13 cellular contexts compared by ENCODE assay signal in genomic region chr19:10820173-10820572, GRCh38. TPM values are rescaled to one million over a fixed set of nuclear protein-coding genes. Genes with fewer than 3 reads are reported as not detected.
DNase-seq lines count a peak whose midpoint lies in the region; ATAC-seq and TF ChIP-seq lines count a peak whose summit lies in the region.
"Had no signal": no experiment of that assay in that cellular context is flagged by ENCODE, and none has a peak within 500 bp of the region (broad histone marks: within the 10 kb centered on the region; RNA-seq: fewer than 3 reads in every experiment).

No MANE protein-coding gene starts in this region.

- peak; percentile 50 for TF ChIP-seq CTCF in OCI-LY1 (IDR thresholded peaks at IDR 0.05; ENCODE audit: low read length)
- peak; percentile 68 for TF ChIP-seq CTCF in endodermal cell (conservative IDR thresholded peaks at IDR 0.05)
- peak; percentile 10 for TF ChIP-seq CTCF in psoas muscle (IDR thresholded peaks at IDR 0.05)

- no peaks in the 10 kb centered on the region for H3K27me3 ChIP-seq in OCI-LY1 (ENCODE audit: insufficient read depth, low read length)
- H3K27me3 ChIP-seq in endodermal cell (ENCODE audit: control insufficient read depth, insufficient read depth, low read length, poor library complexity, severe bottlenecking), result no peaks in the 10 kb centered on the region
- no peaks in the 10 kb centered on the region for H3K27me3 ChIP-seq in psoas muscle (ENCODE audit: insufficient read depth in 3 of 3, low read length in 2 of 3)
- H3K27me3 ChIP-seq: upper lobe of left lung had no signal

- H3F3A ChIP-seq in OCI-LY1 (ENCODE audit: insufficient read depth, low read length), result no peaks in the 10 kb centered on the region

- no peak overlapping the region for H3K4me2 ChIP-seq in OCI-LY1 (ENCODE audit: low read length)

- in situ Hi-C loops in G401 (cut with HindIII; ENCODE audit: low sequenced_read_pairs), result no loop called here

- WGBS in endodermal cell (ENCODE audit: insufficient coverage in 1 of 2, insufficient read length in 1 of 2), 2 experiments, result 82 to 96% methylated on average over 7 of the region's 7 CpGs
- WGBS in psoas muscle, 3 donors, result 81 to 89% (median 87%) methylated on average over 7 of the region's 7 CpGs

- H3K4me3 ChIP-seq in OCI-LY1 (ENCODE audit: low read depth, low read length, poor library complexity, severe bottlenecking) (no peak overlapping the region), endodermal cell (ENCODE audit: low read length) (no peak overlapping the region), psoas muscle (no peak overlapping the region)
- H3K4me3 ChIP-seq: SK-N-MC, upper lobe of left lung had no signal

- no peaks in the 10 kb centered on the region for H3K27me3 Mint-ChIP-seq in T-helper 2 cell treated with Interferon-gamma antibody and Interleukin-4, amounts not matched to agents 5 μg/mL and 100 μg/mL, for 36 hours (ENCODE audit: low read depth)
- no peaks in the 10 kb centered on the region for H3K27me3 Mint-ChIP-seq in endodermal cell (ENCODE audit: insufficient read depth)

- intact Hi-C loops in psoas muscle (cut with DNase I), result no loop called here

- no peaks in the 10 kb centered on the region for H4K20me1 ChIP-seq in OCI-LY1 (ENCODE audit: insufficient read depth, low read length)

- H3K9me2 ChIP-seq in OCI-LY1 (ENCODE audit: low read depth, low read length), result no peaks in the 10 kb centered on the region

- DNase-seq in T-helper 2 cell treated with Interferon-gamma antibody and Interleukin-4, amounts not matched to agents 5 μg/mL and 100 μg/mL, for 36 hours (ENCODE audit: low spot score), result no peak
- DNase-seq in T-helper 2 cell (no peak), endodermal cell (peak; percentile 63), psoas muscle (peak in 1 of 2 donors; percentile 29), NOMO-1 (lab: John Stamatoyannopoulos, UW; ENCODE audit: unreplicated experiment in 2 of 2) (no peak), G401 (ENCODE audit: low spot score) (no peak), SKM-1 (lab: John Stamatoyannopoulos, UW; ENCODE audit: unreplicated experiment) (no peak)
- DNase-seq: NCI-H1092 treated with DMSO at 0.1 percent for 48 hours, small intestine, upper lobe of left lung had no signal

- H3K27ac Mint-ChIP-seq in T-helper 2 cell treated with Interferon-gamma antibody and Interleukin-4, amounts not matched to agents 5 μg/mL and 100 μg/mL, for 36 hours, result peak overlapping the region; percentile 52
- H3K27ac Mint-ChIP-seq in endodermal cell, result no peak overlapping the region

- no peak overlapping the region for H3K4me3 Mint-ChIP-seq in T-helper 2 cell treated with Interferon-gamma antibody and Interleukin-4, amounts not matched to agents 5 μg/mL and 100 μg/mL, for 36 hours
- H3K4me3 Mint-ChIP-seq in endodermal cell, result no peak overlapping the region

- peaks cover 49% of the 10 kb centered on the region for H3K36me3 Mint-ChIP-seq in T-helper 2 cell treated with Interferon-gamma antibody and Interleukin-4, amounts not matched to agents 5 μg/mL and 100 μg/mL, for 36 hours (ENCODE audit: low read depth)
- H3K36me3 Mint-ChIP-seq in endodermal cell (ENCODE audit: low read depth), result peaks cover 44% of the 10 kb centered on the region

- peaks cover 5% of the 10 kb centered on the region for H3K4me1 Mint-ChIP-seq in T-helper 2 cell treated with Interferon-gamma antibody and Interleukin-4, amounts not matched to agents 5 μg/mL and 100 μg/mL, for 36 hours (ENCODE audit: low read depth)
- no peaks in the 10 kb centered on the region for H3K4me1 Mint-ChIP-seq in endodermal cell

- no peaks in the 10 kb centered on the region for H3K4me1 ChIP-seq in OCI-LY1 (ENCODE audit: insufficient read depth, low read length, severe bottlenecking)
- H3K4me1 ChIP-seq in endodermal cell (ENCODE audit: control insufficient read depth, insufficient read depth, low read length), result no peaks in the 10 kb centered on the region
- H3K4me1 ChIP-seq in psoas muscle, result no peaks in the 10 kb centered on the region

- no peak overlapping the region for H3K27ac ChIP-seq in OCI-LY1 (ENCODE audit: low read depth, low read length, poor library complexity, severe bottlenecking)
- no peak overlapping the region for H3K27ac ChIP-seq in endodermal cell (ENCODE audit: low read depth, low read length)
- H3K27ac ChIP-seq in psoas muscle, result no peak overlapping the region
- H3K27ac ChIP-seq: SK-N-MC, upper lobe of left lung had no signal

- no peaks in the 10 kb centered on the region for H3K79me2 ChIP-seq in OCI-LY1 (ENCODE audit: insufficient read depth, low read length)

- peaks cover 4% of the 10 kb centered on the region for H3K9me3 Mint-ChIP-seq in T-helper 2 cell treated with Interferon-gamma antibody and Interleukin-4, amounts not matched to agents 5 μg/mL and 100 μg/mL, for 36 hours
- H3K9me3 Mint-ChIP-seq in endodermal cell, result no peaks in the 10 kb centered on the region

- H3K9ac ChIP-seq in OCI-LY1 (ENCODE audit: low read length) (no peak overlapping the region), endodermal cell (ENCODE audit: extremely low read depth, low read length, poor library complexity, severe bottlenecking) (no peak overlapping the region)

- H3K36me3 ChIP-seq in OCI-LY1 (ENCODE audit: insufficient read depth, low read length), result peaks cover 45% of the 10 kb centered on the region
- peaks cover 23% of the 10 kb centered on the region for H3K36me3 ChIP-seq in endodermal cell (ENCODE audit: control insufficient read depth, insufficient read depth, low read length)
- peaks cover 3 to 67% of the 10 kb centered on the region in 2 donors for H3K36me3 ChIP-seq in psoas muscle (ENCODE audit: insufficient read depth in 1 of 2, low read depth in 1 of 2)

- no peaks in the 10 kb centered on the region for H3K9me3 ChIP-seq in OCI-LY1 (ENCODE audit: low read length)
- H3K9me3 ChIP-seq in endodermal cell (ENCODE audit: control insufficient read depth, low read length), result no peaks in the 10 kb centered on the region
- no peaks in the 10 kb centered on the region for H3K9me3 ChIP-seq in psoas muscle
- H3K9me3 ChIP-seq: upper lobe of left lung had no signal

- H2AFZ ChIP-seq in OCI-LY1 (ENCODE audit: low read length), result no peak overlapping the region

- no peak for ATAC-seq in psoas muscle

RNA-seq across cellular contexts. Expression of gene TMED1, which starts 15.8 kb away (rescaled TPM):
- total RNA-seq in endodermal cell (10 to 100 TPM; 19.7 to 34.5 TPM), psoas muscle (10 to 100 TPM; 30.1 to 37.5 (median 34.2) TPM)
- 33.2 TPM for polyA plus RNA-seq in endodermal cell (2013, experiment 1 of 2)
- 32.3 TPM for polyA plus RNA-seq in endodermal cell (2013, experiment 2 of 2)
- 10 to 100 TPM; 54.4 to 79.3 (median 57.6) TPM for polyA plus RNA-seq in psoas muscle
- 62.9 and 74.7 TPM in 2 replicates for total RNA-seq in G401 (2014; rRNA removed; shearing (Covaris generic))

RNA-seq across cellular contexts. Expression of gene C19orf38, which starts 28.0 kb away (rescaled TPM):
- under 1 TPM in 1 of 2 donors, not detected in 1; 0.24 TPM for total RNA-seq in endodermal cell
- polyA plus RNA-seq in endodermal cell (2013, experiment 1 of 2), result not detected
- not detected for polyA plus RNA-seq in endodermal cell (2013, experiment 2 of 2)
- total RNA-seq in psoas muscle, result 1 to 10 TPM in 3 of 4 donors, under 1 TPM in 1; 0.30 to 1.8 (median 1.4) TPM
- polyA plus RNA-seq in psoas muscle, result 1 to 10 TPM; 1.0 to 2.9 (median 1.3) TPM
- not detected in 2 replicates for total RNA-seq in G401 (2014; rRNA removed; shearing (Covaris generic))
- total RNA-seq: A673 had no signal

RNA-seq across cellular contexts. Expression of gene CARM1, which starts 51.2 kb away (rescaled TPM):
- total RNA-seq in endodermal cell (10 to 100 TPM; 80.6 to 86.6 TPM), psoas muscle (100 to 1,000 TPM in 2 of 4 donors, 10 to 100 TPM in 2; 59.1 to 105 (median 88.6) TPM)
- polyA plus RNA-seq in endodermal cell (2013, experiment 1 of 2), result 115 TPM
- 105 TPM for polyA plus RNA-seq in endodermal cell (2013, experiment 2 of 2)
- polyA plus RNA-seq in psoas muscle, result 100 to 1,000 TPM in 1 of 3 donors, 10 to 100 TPM in 2; 61.1 to 110 (median 94.7) TPM
- 41.8 and 54.2 TPM in 2 replicates for total RNA-seq in G401 (2014; rRNA removed; shearing (Covaris generic))

Comparison
In these comparisons a context has a peak if more than half of its experiments do, and no peak if none do; other contexts are left out.
1. CTCF ChIP-seq: peak in every context shown above with its lines; median percentile 68 in endodermal cell; 50 in OCI-LY1; 10 in psoas muscle.